Comparison of ENCODE assay signal across 8 cellular contexts in genomic region chr15:55319537-55320325, GRCh38. TPM values are rescaled to one million over a fixed set of nuclear protein-coding genes. Genes with fewer than 3 reads are reported as not detected.
DNase-seq lines count a peak whose midpoint lies in the region; ATAC-seq lines count a peak whose summit lies in the region.

No MANE protein-coding gene starts in this region.

- H3K27ac Mint-ChIP-seq in naive B cell: peak overlapping the region; percentile 100

- H3K9me3 Mint-ChIP-seq in naive B cell: no peaks in the 10 kb centered on the region

- H3K4me1 ChIP-seq in effector memory CD4-positive, alpha-beta T cell (ENCODE audit: control insufficient read depth, insufficient read depth, low read length, poor library complexity, severe bottlenecking): peaks cover 17% of the 10 kb centered on the region

- peak overlapping the region; percentile 71 for H3K4me3 ChIP-seq in H7 (ENCODE audit: insufficient read depth, low read depth, low read length)
- peak overlapping the region; percentile 92 for H3K4me3 ChIP-seq in effector memory CD4-positive, alpha-beta T cell (ENCODE audit: insufficient read depth, low read depth, low read length, poor library complexity, severe bottlenecking)

- DNase-seq in GM04504 (ENCODE audit: low read depth) (peak; percentile 11), H7 (no peak), OCI-M1 (lab: John Stamatoyannopoulos, UW) (peak; percentile 82), naive B cell (no peak), cerebellum (ENCODE audit: low spot score) (no peak)
- no peak for DNase-seq in effector memory CD4-positive, alpha-beta T cell
- no peak for DNase-seq in stimulated activated CD4-positive, alpha-beta T cell treated with anti-CD3 and anti-CD28 coated beads, Interleukin-1b, Interleukin-23, amount 100 ng/mL, for 48 hours

- H3K36me3 Mint-ChIP-seq in naive B cell: no peaks in the 10 kb centered on the region

- H3K4me3 Mint-ChIP-seq in naive B cell: peak overlapping the region; percentile 98 to 99 (median 99)

- H3K27me3 ChIP-seq in H7 (ENCODE audit: control insufficient read depth, insufficient read depth, low read length): no peaks in the 10 kb centered on the region
- H3K27me3 ChIP-seq in effector memory CD4-positive, alpha-beta T cell (replicated peaks; ENCODE audit: control insufficient read depth, insufficient read depth, low read length, poor library complexity, severe bottlenecking): no peaks in the 10 kb centered on the region

- H3K4me1 Mint-ChIP-seq in naive B cell: peaks cover 40 to 77% (median 54%) of the 10 kb centered on the region in 3 donors

- H3K27me3 Mint-ChIP-seq in naive B cell: no peaks in the 10 kb centered on the region

- no peaks in the 10 kb centered on the region for H3K9me3 ChIP-seq in effector memory CD4-positive, alpha-beta T cell (ENCODE audit: control insufficient read depth, low read length)

- no peak for ATAC-seq in naive B cell (ENCODE audit: low read depth in 2 of 2)
- no peak for ATAC-seq in HG03571 (IDR thresholded peaks at IDR 0.05; ENCODE audit: unreplicated experiment)

- no peaks in the 10 kb centered on the region for H3K36me3 ChIP-seq in H7 (replicated peaks; ENCODE audit: control insufficient read depth, insufficient read depth, low read length)
- no peaks in the 10 kb centered on the region for H3K36me3 ChIP-seq in effector memory CD4-positive, alpha-beta T cell (ENCODE audit: control insufficient read depth, insufficient read depth, low read length)

- peak overlapping the region; percentile 98 for H3K27ac ChIP-seq in effector memory CD4-positive, alpha-beta T cell (ENCODE audit: insufficient read depth, low read length, poor library complexity, severe bottlenecking)

RNA-seq across cellular contexts. Expression of gene PIGB, which starts 0.7 kb away (rescaled TPM):
- 7.1 and 10.1 TPM in 2 replicates for total RNA-seq in H7 (2014; rRNA removed; shearing (Covaris generic))
- 10 to 100 TPM; 17.0 to 27.2 (median 24.1) TPM for polyA plus RNA-seq in naive B cell (ENCODE audit: low read depth in 6 of 6)
- total RNA-seq in cerebellum: 12.1 TPM

RNA-seq across cellular contexts. Expression of gene PIGBOS1, which starts 0.8 kb away (rescaled TPM):
- 18.8 and 20.1 TPM in 2 replicates for total RNA-seq in H7 (2014; rRNA removed; shearing (Covaris generic))
- polyA plus RNA-seq in naive B cell (ENCODE audit: low read depth in 6 of 6): 10 to 100 TPM; 27.5 to 61.5 (median 39.0) TPM
- total RNA-seq in cerebellum: 5.6 TPM

RNA-seq across cellular contexts. Expression of gene RAB27A, which starts 30.1 kb away (rescaled TPM):
- 0.90 and 1.5 TPM in 2 replicates for total RNA-seq in H7 (2014; rRNA removed; shearing (Covaris generic))
- polyA plus RNA-seq in naive B cell (ENCODE audit: low read depth in 6 of 6): 10 to 100 TPM; 23.5 to 32.7 (median 29.7) TPM
- total RNA-seq in cerebellum: 7.1 TPM

Comparison
In these comparisons a context has a peak if more than half of its experiments do, and no peak if none do; other contexts are left out.
1. DNase-seq: peak in GM04504 (single experiment) and OCI-M1 (single experiment); none in H7 (single experiment), effector memory CD4-positive, alpha-beta T cell (0 of 3), naive B cell (single experiment), cerebellum (single experiment) and stimulated activated CD4-positive, alpha-beta T cell treated with anti-CD3 and anti-CD28 coated beads, Interleukin-1b, Interleukin-23, amount 100 ng/mL, for 48 hours (single experiment).